In the genomic region with DNA sequence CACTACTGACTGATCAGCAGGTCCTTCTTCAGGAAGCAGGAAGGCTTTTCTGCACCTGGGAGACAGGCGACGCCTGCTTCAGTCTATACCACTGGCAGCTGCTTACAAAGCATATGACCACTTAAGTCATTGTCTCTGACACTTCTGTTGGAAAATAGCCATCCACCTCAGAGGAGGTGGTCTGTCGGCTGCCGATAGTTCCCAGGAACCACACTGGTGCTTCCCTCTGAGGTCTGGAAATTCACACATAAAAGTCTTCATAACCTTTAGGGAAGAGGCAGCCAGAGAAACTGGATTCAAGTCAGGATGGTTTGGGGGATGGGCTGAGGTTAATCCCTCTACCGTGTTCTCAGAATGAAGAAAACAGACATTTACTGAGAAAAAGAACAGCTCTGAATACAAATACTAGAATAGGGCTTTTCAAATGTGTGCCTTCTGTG, we compare ENCODE assay signal across 11 cellular contexts. TPM values are rescaled to one million over a fixed set of nuclear protein-coding genes. Genes with fewer than 3 reads are reported as not detected.
A peak's percentile ranks its signal among the peaks of the same experiment; 100 is the strongest.
DNase-seq lines count a peak whose midpoint lies in the region; ATAC-seq and TF ChIP-seq lines count a peak whose summit lies in the region.
"Had no signal": no experiment of that assay in that cellular context is flagged by ENCODE, and none has a peak within 500 bp of the region (broad histone marks: within the 10 kb centered on the region; RNA-seq: fewer than 3 reads in every experiment).

No MANE protein-coding gene starts in this region.

- no peak for TF ChIP-seq POLR2A in breast epithelium (IDR thresholded peaks at IDR 0.05)

- no peak overlapping the region for H3K4me3 Mint-ChIP-seq in HFFc6

- TF ChIP-seq CTCF in breast epithelium (IDR thresholded peaks at IDR 0.05) (no peak), osteoblast (IDR thresholded peaks at IDR 0.05; ENCODE audit: extremely low read depth, low read depth, low read length) (no peak), HFFc6 (IDR thresholded peaks at IDR 0.05) (no peak)

- no peaks in the 10 kb centered on the region for H3K79me2 ChIP-seq in osteoblast (ENCODE audit: insufficient read depth, low read length)

- no peaks in the 10 kb centered on the region for H3K36me3 Mint-ChIP-seq in HFFc6 (ENCODE audit: low read depth)

- no peaks in the 10 kb centered on the region for H3K9me3 Mint-ChIP-seq in HFFc6

- peaks cover 11% of the 10 kb centered on the region for H3K27me3 Mint-ChIP-seq in HFFc6 (ENCODE audit: insufficient read depth)

- H3K27me3 ChIP-seq in breast epithelium (no peaks in the 10 kb centered on the region), osteoblast (ENCODE audit: insufficient read depth, low read length) (no peaks in the 10 kb centered on the region)

- H3K36me3 ChIP-seq in breast epithelium (no peaks in the 10 kb centered on the region), osteoblast (ENCODE audit: insufficient read depth, low read length) (no peaks in the 10 kb centered on the region)

- DNase-seq in DMS53 (lab: John Stamatoyannopoulos, UW) (peak; percentile 80), NCI-H2029 (lab: John Stamatoyannopoulos, UW) (peak; percentile 84), breast epithelium (ENCODE audit: low spot score in 2 of 2) (no peak), osteoblast (ENCODE audit: insufficient read length, low spot score, missing footprints) (peak; percentile 52), NOMO-1 (lab: John Stamatoyannopoulos, UW; ENCODE audit: unreplicated experiment in 2 of 2) (no peak), HFFc6 (no peak)
- DNase-seq in activated CD4-positive, alpha-beta T cell treated with anti-CD3 and anti-CD28 coated beads for 4 hours, result no peak
- DNase-seq: activated T-cell treated with anti-CD3 and anti-CD28 coated beads, Interleukin-2, amount 50 U/mL, for 48 hours; Calu3; Kasumi-1 had no signal

- H3K27ac ChIP-seq in breast epithelium (peak overlapping the region; percentile 37 to 67), osteoblast (ENCODE audit: low read depth, low read length) (peak overlapping the region; percentile 93)

- no peaks in the 10 kb centered on the region for H3K9me3 ChIP-seq in breast epithelium
- H3K9me3 ChIP-seq in osteoblast (ENCODE audit: low read depth, low read length), result no peaks in the 10 kb centered on the region

- H3K27ac Mint-ChIP-seq in HFFc6, result no peak overlapping the region; the same call in 1 of the 2 replicates

- H3K4me3 ChIP-seq in breast epithelium, result no peak overlapping the region
- no peak overlapping the region for H3K4me3 ChIP-seq in osteoblast (ENCODE audit: insufficient read depth, low read length)

- no peaks in the 10 kb centered on the region for H4K20me1 ChIP-seq in osteoblast (ENCODE audit: insufficient read depth, low read length)

- H3K4me1 ChIP-seq in breast epithelium (peaks cover 0 to 10% of the 10 kb centered on the region in 2 donors), osteoblast (ENCODE audit: insufficient read depth, low read length) (peaks cover 40% of the 10 kb centered on the region)

- peaks cover 42% of the 10 kb centered on the region for H3K4me1 Mint-ChIP-seq in HFFc6 (ENCODE audit: low read depth)

- ATAC-seq in HG03378 (IDR thresholded peaks at IDR 0.05; ENCODE audit: unreplicated experiment), result no peak

- H2AFZ ChIP-seq in osteoblast (ENCODE audit: low read length), result no peak overlapping the region

- intact Hi-C loops in breast epithelium (cut with DNase I; ENCODE audit: low total_unique reads), result no loop called here

- peak overlapping the region; percentile 4 for H3K4me2 ChIP-seq in osteoblast (ENCODE audit: insufficient read depth, low read length)

RNA-seq across cellular contexts. Expression of a gene that starts 15.6 kb away (rescaled TPM):
- total RNA-seq in breast epithelium (100 to 1,000 TPM; 168 to 251 (median 205) TPM), osteoblast (174 and 178 TPM in 2 replicates)
- 100 to 1,000 TPM; 219 to 277 (median 246) TPM for total RNA-seq in HFFc6 (2021; fragmentation: NEBNext Ultra II Directional; extraction: Animal tissue kit (Norgen Biotek cat#: 25700))

RNA-seq across cellular contexts. Expression of a gene that starts 47.9 kb away (rescaled TPM):
- total RNA-seq in breast epithelium, result 100 to 1,000 TPM in 1 of 3 donors, 10 to 100 TPM in 2; 63.6 to 168 (median 67.3) TPM
- total RNA-seq in osteoblast, result 67.0 and 77.2 TPM in 2 replicates
- 10 to 100 TPM; 30.3 to 38.7 (median 34.9) TPM for total RNA-seq in HFFc6 (2021; fragmentation: NEBNext Ultra II Directional; extraction: Animal tissue kit (Norgen Biotek cat#: 25700))

Comparison
In these comparisons a context has a peak if more than half of its experiments do, and no peak if none do; other contexts are left out.
1. DNase-seq: peak in DMS53 (single experiment), NCI-H2029 (single experiment) and osteoblast (single experiment); none in breast epithelium (0 of 2), NOMO-1 (0 of 2), activated CD4-positive, alpha-beta T cell treated with anti-CD3 and anti-CD28 coated beads for 4 hours (0 of 2) and HFFc6 (single experiment).